8 cellular contexts compared by ENCODE assay signal in genomic region chr16:74107795-74108610, GRCh38.
DNase-seq lines count a peak whose midpoint lies in the region; ATAC-seq, FAIRE-seq and TF ChIP-seq lines count a peak whose summit lies in the region.

No MANE protein-coding gene starts in this region.

- 50 to 52% methylated on average over 18 of the region's 18 CpGs for WGBS in lung, 2 donors

- no peak overlapping the region for H3K27ac Mint-ChIP-seq in brain

- peaks cover 5% of the 10 kb centered on the region for H3K27me3 Mint-ChIP-seq in brain

- peak; percentile 77 for DNase-seq in CD1c-positive myeloid dendritic cell (ENCODE audit: extremely low spot score)
- DNase-seq in GM13977 (ENCODE audit: low spot score), result peak; percentile 34
- peak; percentile 56 for DNase-seq in PC-3
- peak; percentile 53 for DNase-seq in lung (ENCODE audit: low spot score)
- peak; percentile 55 for DNase-seq in urothelium cell line (ENCODE audit: low spot score)
- DNase-seq in GM19240 (ENCODE audit: insufficient read length, low spot score), result no peak

- no peaks in the 10 kb centered on the region for H3K4me1 Mint-ChIP-seq in brain

- no peaks in the 10 kb centered on the region for H3K4me1 ChIP-seq in PC-3 (ENCODE audit: insufficient read depth, low read length)
- H3K4me1 ChIP-seq in lung (ENCODE audit: control insufficient read depth in 2 of 2, insufficient read depth in 2 of 2, low read length in 2 of 2), result no peaks in the 10 kb centered on the region

- no peaks in the 10 kb centered on the region for H3K79me2 ChIP-seq in PC-3 (ENCODE audit: low read length)

- H3K36me3 ChIP-seq in PC-3 (ENCODE audit: low read depth, low read length), result no peaks in the 10 kb centered on the region
- H3K36me3 ChIP-seq in lung (ENCODE audit: control insufficient read depth in 2 of 2, insufficient read depth in 2 of 2, low read length in 2 of 2), result no peaks in the 10 kb centered on the region

- H3K9me3 Mint-ChIP-seq in brain, result peaks cover 0 to 5% (median 0%) of the 10 kb centered on the region in 5 experiments

- peak overlapping the region; percentile 48 for H2AFZ ChIP-seq in PC-3 (ENCODE audit: low read length)

- intact Hi-C loops in PC-3 (cut with micrococcal nuclease), result no loop called here

- H3K36me3 Mint-ChIP-seq in brain, result no peaks in the 10 kb centered on the region

- FAIRE-seq in urothelium cell line (lab: Jason Lieb, UNC), result peak; percentile 79

- BruUV-seq in PC-3 (replicated peaks; lab: Mats Ljungman, UMichigan), result no TSS peak

- CTCF ChIA-PET in PC-3 (lab: Charles Lee), result interaction anchor here (0.5 to 1.5 kb wide), 2 partner anchors 32 to 44 kb away, joined by 4 to 10 read pairs; no protein-coding TSS in a partner anchor

- no peaks in the 10 kb centered on the region for H3K9me2 ChIP-seq in PC-3 (replicated peaks; ENCODE audit: low read length)

- POLR2A ChIA-PET in PC-3 (lab: Charles Lee; ENCODE audit: unreplicated experiment), result no interaction called here

- peak overlapping the region; percentile 68 for H3K4me2 ChIP-seq in PC-3 (ENCODE audit: low read length)

- TF ChIP-seq CTCF in GM13977 (IDR thresholded peaks at IDR 0.05; ENCODE audit: extremely low read depth, insufficient read depth, missing control alignments) (peak; percentile 69), PC-3 (conservative IDR thresholded peaks at IDR 0.05; ENCODE audit: low read depth, low read length) (peak; percentile 67), brain (conservative IDR thresholded peaks at IDR 0.05) (peak; percentile 23 to 58), lung (IDR thresholded peaks at IDR 0.05; ENCODE audit: control extremely low read depth, extremely low read depth) (peak; percentile 19)

- in situ Hi-C loops in GM13977 (cut with MboI; ENCODE audit: low pct_unique_long_range_greater_than_20kb, low sequenced_read_pairs, unreplicated experiment), result no loop called here

- H3K27ac ChIP-seq in PC-3 (ENCODE audit: low read length), result no peak overlapping the region
- no peak overlapping the region for H3K27ac ChIP-seq in lung (ENCODE audit: low read depth in 1 of 2, low read length in 1 of 2)

- H3F3A ChIP-seq in PC-3 (ENCODE audit: low read length, unreplicated experiment), result no peaks in the 10 kb centered on the region

- peak overlapping the region; percentile 42 for H3K4me3 ChIP-seq in PC-3 (ENCODE audit: low read length)
- H3K4me3 ChIP-seq in lung, result no peak overlapping the region

- H3K27me3 ChIP-seq in PC-3 (ENCODE audit: low read length) (no peaks in the 10 kb centered on the region), lung (ENCODE audit: control insufficient read depth, insufficient read depth) (no peaks in the 10 kb centered on the region)

- ATAC-seq in HG03097 (IDR thresholded peaks at IDR 0.05; ENCODE audit: low FRiP score, unreplicated experiment) (peak; percentile 67), PC-3 (peak; percentile 50), lung (ENCODE audit: insufficient read depth, low FRiP score) (peak; percentile 81)

- no peak overlapping the region for H3K9ac ChIP-seq in PC-3 (ENCODE audit: low read length)

- H3K4me3 Mint-ChIP-seq in brain, result no peak overlapping the region

- H4K20me1 ChIP-seq in PC-3 (ENCODE audit: low read length), result no peaks in the 10 kb centered on the region

- H3K9me3 ChIP-seq in PC-3 (ENCODE audit: low read length), result no peaks in the 10 kb centered on the region
- H3K9me3 ChIP-seq in lung (ENCODE audit: control insufficient read depth in 2 of 2, insufficient read depth in 1 of 2, low read length in 1 of 2), result no peaks in the 10 kb centered on the region

Comparison
In these comparisons a context has a peak if more than half of its experiments do, and no peak if none do; other contexts are left out.
1. CTCF ChIP-seq: peak in every context shown above with its lines; median percentile 69 in GM13977; 67 in PC-3; 40 in brain; 19 in lung.